14 cellular contexts compared by ENCODE assay signal in genomic region chr4:81467672-81467964, GRCh38. TPM values are rescaled to one million over a fixed set of nuclear protein-coding genes. Genes with fewer than 3 reads are reported as not detected.
DNase-seq lines count a peak whose midpoint lies in the region; ATAC-seq and TF ChIP-seq lines count a peak whose summit lies in the region.
"Had no signal": no experiment of that assay in that cellular context is flagged by ENCODE, and none has a peak within 500 bp of the region (broad histone marks: within the 10 kb centered on the region; RNA-seq: fewer than 3 reads in every experiment).

No MANE protein-coding gene starts in this region.

- H3K36me3 Mint-ChIP-seq in activated CD8-positive, alpha-beta T cell treated with anti-CD3 and anti-CD28 coated beads for 36 hours (ENCODE audit: low read depth) = no peaks in the 10 kb centered on the region
- no peaks in the 10 kb centered on the region for H3K36me3 Mint-ChIP-seq in activated CD8-positive, alpha-beta T cell treated with anti-CD3 and anti-CD28 coated beads, Interleukin-2, amount 10 ng/mL, durations not matched to agents 7 days and 5 days (ENCODE audit: low read depth)
- no peaks in the 10 kb centered on the region for H3K36me3 Mint-ChIP-seq in IgD-negative memory B cell
- H3K36me3 Mint-ChIP-seq in WTC11 = no peaks in the 10 kb centered on the region
- H3K36me3 Mint-ChIP-seq in naive B cell = peaks cover 0 to 8% of the 10 kb centered on the region in 2 donors

- no peak for ATAC-seq in activated CD8-positive, alpha-beta T cell treated with anti-CD3 and anti-CD28 coated beads for 36 hours
- ATAC-seq in activated CD8-positive, alpha-beta T cell treated with anti-CD3 and anti-CD28 coated beads, Interleukin-2, amount 10 ng/mL, durations not matched to agents 7 days and 5 days = no peak
- ATAC-seq in WTC11 = no peak
- ATAC-seq in naive B cell (ENCODE audit: low read depth in 2 of 2) = no peak
- no peak for ATAC-seq in GM18861 (IDR thresholded peaks at IDR 0.05; ENCODE audit: unreplicated experiment)
- ATAC-seq: activated T-cell treated with anti-CD3 and anti-CD28 coated beads, Interleukin-2, amount 50 U/mL, for 72 hours; stimulated activated naive CD8-positive, alpha-beta T cell treated with anti-CD3 and anti-CD28 coated beads, Interleukin-15, amount 100 ng/mL, for 72 hours had no signal

- H3K9me3 Mint-ChIP-seq in activated CD8-positive, alpha-beta T cell treated with anti-CD3 and anti-CD28 coated beads for 36 hours = no peaks in the 10 kb centered on the region
- H3K9me3 Mint-ChIP-seq in activated CD8-positive, alpha-beta T cell treated with anti-CD3 and anti-CD28 coated beads, Interleukin-2, amount 10 ng/mL, durations not matched to agents 7 days and 5 days (ENCODE audit: insufficient read depth) = no peaks in the 10 kb centered on the region
- H3K9me3 Mint-ChIP-seq in IgD-negative memory B cell (no peaks in the 10 kb centered on the region), WTC11 (no peaks in the 10 kb centered on the region), naive B cell (no peaks in the 10 kb centered on the region)
- H3K9me3 Mint-ChIP-seq: activated CD4-positive, alpha-beta T cell treated with anti-CD3 and anti-CD28 coated beads, Interleukin-2, amount 10 ng/mL, durations not matched to agents 24 days and 14 days; activated T-cell treated with anti-CD3 and anti-CD28 coated beads, Interleukin-2, amount 50 U/mL, for 72 hours; CD8-positive, alpha-beta memory T cell; stimulated activated naive CD8-positive, alpha-beta T cell treated with anti-CD3 and anti-CD28 coated beads, Interleukin-15, amount 100 ng/mL, for 72 hours had no signal

- intact Hi-C loops in activated CD8-positive, alpha-beta T cell treated with anti-CD3 and anti-CD28 coated beads for 36 hours (cut with micrococcal nuclease) = loop anchor here (1.0 to 10.0 kb wide), 3 partner anchors 127 to 377 kb away; no protein-coding TSS in a partner anchor

- POLR2A ChIA-PET in activated CD8-positive, alpha-beta T cell treated with anti-CD3 and anti-CD28 coated beads for 36 hours (lab: Charles Lee) = interaction anchor here (0.7 kb wide), 1 partner anchor 56 kb away, joined by 3 read pairs; no protein-coding TSS in a partner anchor
- POLR2A ChIA-PET in activated CD8-positive, alpha-beta T cell treated with anti-CD3 and anti-CD28 coated beads, Interleukin-2, amount 10 ng/mL, durations not matched to agents 7 days and 5 days (lab: Charles Lee) = interaction anchor here (0.6 kb wide), 1 partner anchor 384 kb away, joined by 3 read pairs; no protein-coding TSS in a partner anchor
- POLR2A ChIA-PET in WTC11 (lab: Charles Lee) = no interaction called here

- peaks cover 46% of the 10 kb centered on the region for H3K4me1 Mint-ChIP-seq in activated CD8-positive, alpha-beta T cell treated with anti-CD3 and anti-CD28 coated beads for 36 hours (ENCODE audit: low read depth)
- peaks cover 24% of the 10 kb centered on the region for H3K4me1 Mint-ChIP-seq in activated CD8-positive, alpha-beta T cell treated with anti-CD3 and anti-CD28 coated beads, Interleukin-2, amount 10 ng/mL, durations not matched to agents 7 days and 5 days (ENCODE audit: low read depth)
- H3K4me1 Mint-ChIP-seq in IgD-negative memory B cell = peaks cover 21 to 38% (median 27%) of the 10 kb centered on the region in 3 donors
- H3K4me1 Mint-ChIP-seq in WTC11 = peaks cover 55% of the 10 kb centered on the region
- H3K4me1 Mint-ChIP-seq in naive B cell = peaks cover 51 to 78% (median 74%) of the 10 kb centered on the region in 3 donors

- H3K4me3 Mint-ChIP-seq in activated CD8-positive, alpha-beta T cell treated with anti-CD3 and anti-CD28 coated beads for 36 hours = no peak overlapping the region
- H3K4me3 Mint-ChIP-seq in activated CD8-positive, alpha-beta T cell treated with anti-CD3 and anti-CD28 coated beads, Interleukin-2, amount 10 ng/mL, durations not matched to agents 7 days and 5 days = no peak overlapping the region
- H3K4me3 Mint-ChIP-seq in IgD-negative memory B cell (peak overlapping the region in 1 of 4 donors; percentile 16), WTC11 (no peak overlapping the region), naive B cell (peak overlapping the region in 2 of 8 donors; percentile 5 to 54)
- H3K4me3 Mint-ChIP-seq: activated CD4-positive, alpha-beta T cell treated with anti-CD3 and anti-CD28 coated beads, Interleukin-2, amount 10 ng/mL, durations not matched to agents 24 days and 14 days; activated T-cell treated with anti-CD3 and anti-CD28 coated beads, Interleukin-2, amount 50 U/mL, for 72 hours; stimulated activated naive CD8-positive, alpha-beta T cell treated with anti-CD3 and anti-CD28 coated beads, Interleukin-15, amount 100 ng/mL, for 72 hours had no signal

- no peak overlapping the region for H3K27ac Mint-ChIP-seq in activated CD8-positive, alpha-beta T cell treated with anti-CD3 and anti-CD28 coated beads for 36 hours
- H3K27ac Mint-ChIP-seq in activated CD8-positive, alpha-beta T cell treated with anti-CD3 and anti-CD28 coated beads, Interleukin-2, amount 10 ng/mL, durations not matched to agents 7 days and 5 days = no peak overlapping the region
- H3K27ac Mint-ChIP-seq in IgD-negative memory B cell (peak overlapping the region in 2 of 3 donors; percentile 2), WTC11 (no peak overlapping the region), naive B cell (peak overlapping the region in 4 of 6 donors; percentile 24 to 91 (median 79))
- H3K27ac Mint-ChIP-seq: activated CD4-positive, alpha-beta T cell treated with anti-CD3 and anti-CD28 coated beads, Interleukin-2, amount 10 ng/mL, durations not matched to agents 24 days and 14 days; activated T-cell treated with anti-CD3 and anti-CD28 coated beads, Interleukin-2, amount 50 U/mL, for 72 hours; stimulated activated naive CD8-positive, alpha-beta T cell treated with anti-CD3 and anti-CD28 coated beads, Interleukin-15, amount 100 ng/mL, for 72 hours had no signal

- CTCF ChIA-PET in activated CD8-positive, alpha-beta T cell treated with anti-CD3 and anti-CD28 coated beads for 36 hours (lab: Charles Lee) = interaction anchor here (0.7 to 10.1 kb wide), 48 partner anchors 9 to 803 kb away, joined by 3 to 156 read pairs (median 5); no protein-coding TSS in a partner anchor
- CTCF ChIA-PET in activated CD8-positive, alpha-beta T cell treated with anti-CD3 and anti-CD28 coated beads, Interleukin-2, amount 10 ng/mL, durations not matched to agents 7 days and 5 days (lab: Charles Lee) = interaction anchor here (0.7 to 8.8 kb wide), 55 partner anchors 9 to 817 kb away, joined by 3 to 150 read pairs (median 4); no protein-coding TSS in a partner anchor
- CTCF ChIA-PET in WTC11 (lab: Charles Lee) = interaction anchor here (0.6 to 3.5 kb wide), 29 partner anchors 9 to 801 kb away, joined by 3 to 47 read pairs (median 4); no protein-coding TSS in a partner anchor

- TF ChIP-seq CTCF in activated CD8-positive, alpha-beta T cell treated with anti-CD3 and anti-CD28 coated beads for 36 hours (IDR thresholded peaks at IDR 0.05) = peak; percentile 63
- TF ChIP-seq CTCF in WTC11 (IDR thresholded peaks at IDR 0.05) = 0 out of 2 replicates have a peak, but pooled peaks have one; percentile 6

- DNase-seq in activated CD8-positive, alpha-beta T cell treated with anti-CD3 and anti-CD28 coated beads for 36 hours = no peak
- DNase-seq in activated CD8-positive, alpha-beta T cell treated with anti-CD3 and anti-CD28 coated beads, Interleukin-2, amount 10 ng/mL, durations not matched to agents 7 days and 5 days = no peak
- DNase-seq in WTC11 (ENCODE audit: low spot score) (no peak), naive B cell (no peak), NCI-H446 treated with DMSO at 0.1 percent for 48 hours (lab: John Stamatoyannopoulos, UW) (no peak)
- DNase-seq in activated T-cell treated with anti-CD3 and anti-CD28 coated beads, Interleukin-2, amount 50 U/mL, for 48 hours = no peak

- no peaks in the 10 kb centered on the region for H3K27me3 Mint-ChIP-seq in activated CD8-positive, alpha-beta T cell treated with anti-CD3 and anti-CD28 coated beads for 36 hours
- no peaks in the 10 kb centered on the region for H3K27me3 Mint-ChIP-seq in activated CD8-positive, alpha-beta T cell treated with anti-CD3 and anti-CD28 coated beads, Interleukin-2, amount 10 ng/mL, durations not matched to agents 7 days and 5 days (ENCODE audit: low read depth)
- no peaks in the 10 kb centered on the region for H3K27me3 Mint-ChIP-seq in IgD-negative memory B cell
- H3K27me3 Mint-ChIP-seq in WTC11 (ENCODE audit: low read depth) = peaks cover 16% of the 10 kb centered on the region
- no peaks in the 10 kb centered on the region for H3K27me3 Mint-ChIP-seq in naive B cell
- H3K27me3 Mint-ChIP-seq: CD8-positive, alpha-beta memory T cell; stimulated activated naive CD8-positive, alpha-beta T cell treated with anti-CD3 and anti-CD28 coated beads, Interleukin-15, amount 100 ng/mL, for 72 hours had no signal

TF ChIP-seq in WTC11, 78 proteins besides CTCF, POLR2A, EP300 and RAD21 (continues in another document):
- no peak for TF ChIP-seq ZBTB43 (CRISPR knock-in tag; IDR thresholded peaks at IDR 0.05)
- no peak for TF ChIP-seq ZBTB21 (CRISPR knock-in tag; IDR thresholded peaks at IDR 0.05; ENCODE audit: borderline replicate concordance)
- TF ChIP-seq JAZF1 (CRISPR knock-in tag; IDR thresholded peaks at IDR 0.05) = no peak
- TF ChIP-seq JUN (CRISPR knock-in tag; IDR thresholded peaks at IDR 0.05) = no peak
- TF ChIP-seq MLX (CRISPR knock-in tag; IDR thresholded peaks at IDR 0.05) = no peak

RNA-seq across cellular contexts. Expression of gene RASGEF1B, which starts 4.1 kb away (rescaled TPM):
- total RNA-seq in activated CD8-positive, alpha-beta T cell treated with anti-CD3 and anti-CD28 coated beads for 36 hours = 1 to 10 TPM; 6.1 to 6.2 TPM
- total RNA-seq in activated CD8-positive, alpha-beta T cell treated with anti-CD3 and anti-CD28 coated beads, Interleukin-2, amount 10 ng/mL, durations not matched to agents 7 days and 5 days = 1 to 10 TPM; 2.0 to 2.4 TPM
- 17.5 TPM for polyA plus RNA-seq in IgD-negative memory B cell
- 3.8 to 6.9 TPM (median 4.0 TPM) in 3 replicates for total RNA-seq in WTC11 (2021)
- polyA plus RNA-seq in naive B cell (ENCODE audit: low read depth in 6 of 6) = 10 to 100 TPM; 43.9 to 75.9 (median 50.0) TPM
- total RNA-seq: myocyte had no signal
- polyA plus RNA-seq: SK-N-SH had no signal

Comparison
In these comparisons a context has a peak if more than half of its experiments do, and no peak if none do; other contexts are left out.
1. H3K27ac Mint-ChIP-seq: peak in IgD-negative memory B cell (2 of 3) and naive B cell (4 of 6); none in activated CD8-positive, alpha-beta T cell treated with anti-CD3 and anti-CD28 coated beads for 36 hours (single experiment), activated CD8-positive, alpha-beta T cell treated with anti-CD3 and anti-CD28 coated beads, Interleukin-2, amount 10 ng/mL, durations not matched to agents 7 days and 5 days (single experiment) and WTC11 (single experiment).